Comparison of ENCODE assay signal across 10 cellular contexts in genomic region chr11:96278039-96278897, GRCh38.
A peak's percentile ranks its signal among the peaks of the same experiment; 100 is the strongest.
DNase-seq lines count a peak whose midpoint lies in the region; ATAC-seq, FAIRE-seq and TF ChIP-seq lines count a peak whose summit lies in the region.
"Had no signal": no experiment of that assay in that cellular context is flagged by ENCODE, and none has a peak within 500 bp of the region (broad histone marks: within the 10 kb centered on the region; RNA-seq: fewer than 3 reads in every experiment).

No MANE protein-coding gene starts in this region.

- no peak overlapping the region for H3K4me3 Mint-ChIP-seq in endodermal cell
- H3K4me3 Mint-ChIP-seq: natural killer cell treated with Interleukin-12 subunit alpha and Interleukin-12 subunit beta and Interleukin-15 and Interleukin-18, amount 100 ng/mL, for 72 hours had no signal

- H3K36me3 ChIP-seq in Panc1 (ENCODE audit: control insufficient read depth, insufficient read depth, low read length): no peaks in the 10 kb centered on the region
- no peaks in the 10 kb centered on the region for H3K36me3 ChIP-seq in endodermal cell (ENCODE audit: control insufficient read depth, insufficient read depth, low read length)
- H3K36me3 ChIP-seq: adrenal gland had no signal

- FAIRE-seq in GM19239 (lab: Jason Lieb, UNC): peak; percentile 35

- H3K27me3 Mint-ChIP-seq in endodermal cell (ENCODE audit: insufficient read depth): no peaks in the 10 kb centered on the region
- H3K27me3 Mint-ChIP-seq: natural killer cell treated with Interleukin-12 subunit alpha and Interleukin-12 subunit beta and Interleukin-15 and Interleukin-18, amount 100 ng/mL, for 72 hours had no signal

- CTCF ChIA-PET in Panc1 (lab: Charles Lee): interaction anchor here (1.2 kb wide), 1 partner anchor 65 kb away, joined by 4 read pairs; the partner anchor contains the start of gene MAML2

- no peak overlapping the region for H3K9ac ChIP-seq in endodermal cell (ENCODE audit: extremely low read depth, low read length, poor library complexity, severe bottlenecking)

- no peak overlapping the region for H3K27ac ChIP-seq in Panc1 (ENCODE audit: low read length)
- peak overlapping the region; percentile 48 for H3K27ac ChIP-seq in endodermal cell (ENCODE audit: low read depth, low read length)
- H3K27ac ChIP-seq: adrenal gland had no signal

- H3K4me1 Mint-ChIP-seq in endodermal cell: peaks cover 33% of the 10 kb centered on the region

- in situ Hi-C loops in Panc1 (cut with HindIII; ENCODE audit: low pct_unique_long_range_greater_than_20kb, low sequenced_read_pairs): no loop called here

- H3K27me3 ChIP-seq in Panc1 (ENCODE audit: control insufficient read depth, insufficient read depth, low read length): no peaks in the 10 kb centered on the region
- H3K27me3 ChIP-seq in endodermal cell (ENCODE audit: control insufficient read depth, insufficient read depth, low read length, poor library complexity, severe bottlenecking): no peaks in the 10 kb centered on the region
- H3K27me3 ChIP-seq: adrenal gland had no signal

- no peaks in the 10 kb centered on the region for H3K36me3 Mint-ChIP-seq in endodermal cell (ENCODE audit: low read depth)
- H3K36me3 Mint-ChIP-seq: natural killer cell treated with Interleukin-12 subunit alpha and Interleukin-12 subunit beta and Interleukin-15 and Interleukin-18, amount 100 ng/mL, for 72 hours had no signal

- WGBS in endodermal cell (ENCODE audit: insufficient coverage in 1 of 2, insufficient read length in 1 of 2), 2 experiments: 94 to 97% methylated on average over 5 to 6 of the region's 6 CpGs

- H3K9me3 Mint-ChIP-seq in endodermal cell: no peaks in the 10 kb centered on the region
- H3K9me3 Mint-ChIP-seq: natural killer cell treated with Interleukin-12 subunit alpha and Interleukin-12 subunit beta and Interleukin-15 and Interleukin-18, amount 100 ng/mL, for 72 hours had no signal

- no TSS peak for BruUV-seq in Panc1 (replicated peaks; lab: Mats Ljungman, UMichigan)

- H3K9me3 ChIP-seq in Panc1 (ENCODE audit: control insufficient read depth, insufficient read depth, low read depth, low read length) (no peaks in the 10 kb centered on the region), endodermal cell (ENCODE audit: control insufficient read depth, low read length) (no peaks in the 10 kb centered on the region)
- H3K9me3 ChIP-seq: adrenal gland had no signal

- intact Hi-C loops in Panc1 (cut with micrococcal nuclease; ENCODE audit: unreplicated experiment) (no loop called here), sciatic nerve (cut with DNase I) (no loop called here), left cardiac atrium (cut with DNase I) (no loop called here)

- DNase-seq in GM19239 (ENCODE audit: insufficient read length, low spot score): no peak
- DNase-seq in Panc1 (ENCODE audit: low read depth, low spot score): no peak
- no peak for DNase-seq in endodermal cell
- no peak for DNase-seq in sciatic nerve (ENCODE audit: low spot score)
- no peak for DNase-seq in DMS 273 (lab: John Stamatoyannopoulos, UW; ENCODE audit: unreplicated experiment)
- no peak for DNase-seq in left cardiac atrium
- DNase-seq: adrenal gland had no signal

- H3K4me3 ChIP-seq in Panc1 (ENCODE audit: low read depth in 2 of 2, low read length in 2 of 2) (no peak overlapping the region), endodermal cell (ENCODE audit: low read length) (no peak overlapping the region)
- H3K4me3 ChIP-seq: adrenal gland had no signal

- no peak overlapping the region for H3K27ac Mint-ChIP-seq in endodermal cell

- POLR2A ChIA-PET in Panc1 (lab: Charles Lee): interaction anchor here (0.6 kb wide), 1 partner anchor 12 kb away, joined by 17 read pairs; no protein-coding TSS in a partner anchor

- peak; percentile 26; the same call in 1 of the 2 replicates for ATAC-seq in Panc1
- ATAC-seq in sciatic nerve: peak; percentile 59
- no peak for ATAC-seq in HG02840 (IDR thresholded peaks at IDR 0.05; ENCODE audit: low FRiP score, unreplicated experiment)
- no peak for ATAC-seq in GM21723 (IDR thresholded peaks at IDR 0.05; ENCODE audit: unreplicated experiment)
- no peak for ATAC-seq in left cardiac atrium
- ATAC-seq: natural killer cell treated with Interleukin-12 subunit alpha and Interleukin-12 subunit beta and Interleukin-15 and Interleukin-18, amount 100 ng/mL, for 72 hours had no signal

- no peak for TF ChIP-seq CTCF in Panc1 (IDR thresholded peaks at IDR 0.05)
- TF ChIP-seq CTCF in endodermal cell (conservative IDR thresholded peaks at IDR 0.05): no peak

- peaks cover 7% of the 10 kb centered on the region; the same call in 1 of the 2 replicates for H3K4me1 ChIP-seq in Panc1 (ENCODE audit: control insufficient read depth, insufficient read depth, low read length)
- H3K4me1 ChIP-seq in endodermal cell (ENCODE audit: control insufficient read depth, insufficient read depth, low read length): peaks cover 5% of the 10 kb centered on the region

Comparison
In these comparisons a context has a peak if more than half of its experiments do, and no peak if none do; other contexts are left out.
1. ATAC-seq: peak in Panc1 (single experiment) and sciatic nerve (single experiment); none in HG02840 (single experiment), GM21723 (single experiment) and left cardiac atrium (0 of 2).